In genomic region chr21:39022901-39023693, GRCh38 we compare ENCODE assay signal across 10 cellular contexts.
DNase-seq lines count a peak whose midpoint lies in the region; ATAC-seq, FAIRE-seq and TF ChIP-seq lines count a peak whose summit lies in the region.
"Had no signal": no experiment of that assay in that cellular context is flagged by ENCODE, and none has a peak within 500 bp of the region (broad histone marks: within the 10 kb centered on the region; RNA-seq: fewer than 3 reads in every experiment).

No MANE protein-coding gene starts in this region.

- H2AFZ ChIP-seq in DND-41 (ENCODE audit: low read depth, low read length) (no peak overlapping the region), PC-3 (ENCODE audit: low read length) (no peak overlapping the region), neuronal stem cell (ENCODE audit: low read length) (no peak overlapping the region)

- ATAC-seq in DND-41 (ENCODE audit: insufficient read depth, low read depth) = peak; percentile 27; the same call in 1 of the 3 replicates
- no peak for ATAC-seq in PC-3
- ATAC-seq in activated CD4-positive, CD25-positive, alpha-beta regulatory T cell treated with anti-CD3 and anti-CD28 coated beads, Interleukin-2, amount 50 U/mL, for 24 hours = no peak

- no peak for TF ChIP-seq POLR2A in GM12891 (IDR thresholded peaks at IDR 0.05; ENCODE audit: low read depth, low read length)

- no CpG with 5 or more reads among the region's 28 CpGs for WGBS in neuronal stem cell (ENCODE audit: extremely low coverage in 2 of 2, insufficient read length in 2 of 2, insufficient replicate concordance in 1 of 2), 2 donors

- H3K4me1 ChIP-seq in DND-41 (ENCODE audit: insufficient read depth, low read length) (peaks cover 25% of the 10 kb centered on the region), PC-3 (ENCODE audit: insufficient read depth, low read length) (no peaks in the 10 kb centered on the region), neuronal stem cell (ENCODE audit: control insufficient read depth in 2 of 2, insufficient read depth in 1 of 2, low read depth in 1 of 2, low read length in 2 of 2) (peaks cover 9 to 13% of the 10 kb centered on the region in 2 donors)

- no peak overlapping the region for H4K8ac ChIP-seq in neuronal stem cell (ENCODE audit: low read depth, low read length)

- no peaks in the 10 kb centered on the region for H3K79me1 ChIP-seq in neuronal stem cell (ENCODE audit: low read depth, low read length)

- peak overlapping the region; percentile 41 for H3K18ac ChIP-seq in neuronal stem cell (ENCODE audit: low read length)

- H3K9me3 ChIP-seq in DND-41 (ENCODE audit: insufficient read depth, low read length, severe bottlenecking) (peaks cover 20% of the 10 kb centered on the region), PC-3 (ENCODE audit: low read length) (no peaks in the 10 kb centered on the region), neuronal stem cell (replicated peaks in 1 of 2; ENCODE audit: control insufficient read depth in 2 of 2, insufficient read depth in 1 of 2, low read depth in 1 of 2, low read length in 2 of 2) (peaks cover 0 to 7% of the 10 kb centered on the region in 2 donors)

- H4K20me1 ChIP-seq in DND-41 (ENCODE audit: insufficient read depth, low read length) = no peaks in the 10 kb centered on the region
- no peaks in the 10 kb centered on the region for H4K20me1 ChIP-seq in PC-3 (ENCODE audit: low read length)

- in situ Hi-C loops in KBM-7 (cut with MboI; ENCODE audit: low pct_unique_long_range_greater_than_20kb, low sequenced_read_pairs) = no loop called here

- H3K9ac ChIP-seq in DND-41 (ENCODE audit: low read depth, low read length) (no peak overlapping the region), PC-3 (ENCODE audit: low read length) (no peak overlapping the region), neuronal stem cell (ENCODE audit: low read depth, low read length, poor library complexity) (peak overlapping the region; percentile 27)

- no peak overlapping the region for H3K4ac ChIP-seq in neuronal stem cell (ENCODE audit: low read length)

- H3K27me3 ChIP-seq in DND-41 (ENCODE audit: insufficient read depth, low read length, poor library complexity) (no peaks in the 10 kb centered on the region), PC-3 (ENCODE audit: low read length) (no peaks in the 10 kb centered on the region), neuronal stem cell (ENCODE audit: control insufficient read depth in 3 of 3, insufficient read depth in 3 of 3, low read depth in 1 of 3, low read length in 3 of 3) (no peaks in the 10 kb centered on the region)

- no peak overlapping the region for H4K91ac ChIP-seq in neuronal stem cell (ENCODE audit: low read depth, low read length, poor library complexity)

- peak overlapping the region; percentile 73 for H3K14ac ChIP-seq in neuronal stem cell (ENCODE audit: low read length)

- TF ChIP-seq CTCF in DND-41 (IDR thresholded peaks at IDR 0.05; ENCODE audit: borderline replicate concordance, extremely low read depth, low read length, poor library complexity, severe bottlenecking) = peak; percentile 47
- peak; percentile 41 for TF ChIP-seq CTCF in PC-3 (conservative IDR thresholded peaks at IDR 0.05; ENCODE audit: low read depth, low read length)

- H2BK12ac ChIP-seq in neuronal stem cell (ENCODE audit: low read length) = peak overlapping the region; percentile 30

- H3K4me3 ChIP-seq in DND-41 (ENCODE audit: low read depth in 1 of 2, low read length in 2 of 2) (no peak overlapping the region), PC-3 (ENCODE audit: low read length) (no peak overlapping the region), neuronal stem cell (ENCODE audit: low read length in 2 of 2) (no peak overlapping the region)

- CTCF ChIA-PET in PC-3 (lab: Charles Lee) = no interaction called here

- H2BK120ac ChIP-seq in neuronal stem cell (ENCODE audit: low read depth, low read length) = peak overlapping the region; percentile 4

- no peaks in the 10 kb centered on the region for H3F3A ChIP-seq in PC-3 (ENCODE audit: low read length, unreplicated experiment)

- peak overlapping the region; percentile 58 for H2BK5ac ChIP-seq in neuronal stem cell (ENCODE audit: low read length)

- H3K9me2 ChIP-seq in PC-3 (replicated peaks; ENCODE audit: low read length) = no peaks in the 10 kb centered on the region

- H3K36me3 ChIP-seq in DND-41 (ENCODE audit: insufficient read depth, low read length) = no peaks in the 10 kb centered on the region
- H3K36me3 ChIP-seq in PC-3 (ENCODE audit: low read depth, low read length) = no peaks in the 10 kb centered on the region
- no peaks in the 10 kb centered on the region for H3K36me3 ChIP-seq in neuronal stem cell (replicated peaks in 1 of 2; ENCODE audit: control insufficient read depth in 2 of 2, insufficient read depth in 2 of 2, low read length in 2 of 2)

- BruUV-seq in PC-3 (replicated peaks; lab: Mats Ljungman, UMichigan) = no TSS peak

- POLR2A ChIA-PET in PC-3 (lab: Charles Lee; ENCODE audit: unreplicated experiment) = no interaction called here

- peak overlapping the region; percentile 65 for H3K27ac ChIP-seq in DND-41 (ENCODE audit: low read length)
- no peak overlapping the region for H3K27ac ChIP-seq in PC-3 (ENCODE audit: low read length)
- no peak overlapping the region for H3K27ac ChIP-seq in neuronal stem cell (replicated peaks; ENCODE audit: low read length)

- H2BK15ac ChIP-seq in neuronal stem cell (ENCODE audit: low read length) = no peak overlapping the region

- DNase-seq in DND-41 (no peak), PC-3 (no peak), fibroblast of the conjunctiva (ENCODE audit: low read depth) (peak; percentile 49), neuronal stem cell (ENCODE audit: low spot score) (no peak), KBM-7 (no peak), GM12891 (ENCODE audit: insufficient read length, low spot score) (no peak), medulla oblongata (ENCODE audit: extremely low spot score) (no peak)
- DNase-seq: stimulated activated CD4-positive, alpha-beta T cell treated with anti-CD3 and anti-CD28 coated beads, Interleukin-2, amount 100 ng/mL, for 24 hours had no signal

- no peaks in the 10 kb centered on the region for H3K79me2 ChIP-seq in DND-41 (ENCODE audit: insufficient read depth, low read length)
- H3K79me2 ChIP-seq in PC-3 (ENCODE audit: low read length) = no peaks in the 10 kb centered on the region

- peak overlapping the region; percentile 13 for H3K23ac ChIP-seq in neuronal stem cell (ENCODE audit: low read depth, low read length, poor library complexity)

- FAIRE-seq in GM12891 (lab: Jason Lieb, UNC) = no peak
- FAIRE-seq: G401.6 had no signal

- H3K4me2 ChIP-seq in DND-41 (ENCODE audit: insufficient read depth, low read length) = no peak overlapping the region
- H3K4me2 ChIP-seq in PC-3 (ENCODE audit: low read length) = no peak overlapping the region
- H3K4me2 ChIP-seq in neuronal stem cell (ENCODE audit: insufficient read depth, low read length, poor library complexity, severe bottlenecking) = no peak overlapping the region

- intact Hi-C loops in PC-3 (cut with micrococcal nuclease) = no loop called here

- peak overlapping the region; percentile 76 for H2AK5ac ChIP-seq in neuronal stem cell (ENCODE audit: low read depth, low read length)

TF ChIP-seq in GM12891, 5 proteins besides CTCF, POLR2A, EP300 and RAD21:
- no peak for TF ChIP-seq POLR2AphosphoS5 (IDR thresholded peaks at IDR 0.05; ENCODE audit: low read depth, low read length)
- no peak for TF ChIP-seq SPI1 (IDR thresholded peaks at IDR 0.05; ENCODE audit: low read depth, low read length)
- TF ChIP-seq TAF1 (IDR thresholded peaks at IDR 0.05; ENCODE audit: low read depth, low read length) = no peak
- TF ChIP-seq PAX5 (IDR thresholded peaks at IDR 0.05; ENCODE audit: insufficient read depth, low read length, severe bottlenecking) = no peak
- TF ChIP-seq POU2F2 (IDR thresholded peaks at IDR 0.05; ENCODE audit: low read depth, low read length) = no peak
